ENCODE assay signal across 8 cellular contexts in the genomic region with DNA sequence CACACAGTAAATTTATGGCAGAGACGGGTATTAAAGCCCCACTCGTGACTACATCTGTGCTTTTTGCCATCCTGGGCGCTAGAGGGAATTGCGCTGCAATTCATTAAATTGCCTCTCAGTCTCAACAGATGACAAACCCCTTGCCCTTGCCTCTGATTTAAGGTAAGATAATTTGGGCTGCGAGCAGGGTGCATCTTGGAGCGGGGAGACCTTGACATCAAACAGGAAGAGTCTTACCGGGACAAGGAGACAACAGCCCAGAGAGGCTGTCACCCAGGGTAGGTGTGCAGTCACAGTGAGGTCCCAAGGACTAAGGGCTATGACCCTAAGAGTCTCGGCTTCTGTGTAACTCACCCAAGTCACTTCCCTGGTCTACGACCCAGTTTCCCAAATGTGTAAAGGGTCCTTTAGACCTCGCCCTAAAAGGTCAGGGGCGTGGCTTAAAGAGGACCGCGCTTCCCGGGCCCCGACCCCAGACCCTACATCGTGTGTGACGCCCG. TPM values are rescaled to one million over a fixed set of nuclear protein-coding genes. Genes with fewer than 3 reads are reported as not detected.
DNase-seq lines count a peak whose midpoint lies in the region; ATAC-seq, FAIRE-seq and TF ChIP-seq lines count a peak whose summit lies in the region.

No MANE protein-coding gene starts in this region.

- peak; percentile 10 for ATAC-seq in HG02884 (IDR thresholded peaks at IDR 0.05; ENCODE audit: unreplicated experiment)

- H3K27me3 ChIP-seq in SJSA1 (replicated peaks): no peaks in the 10 kb centered on the region
- no peaks in the 10 kb centered on the region for H3K27me3 ChIP-seq in endothelial cell of umbilical vein (ENCODE audit: control insufficient read depth in 2 of 2, insufficient read depth in 2 of 2, low read length in 2 of 2)

- peak overlapping the region; percentile 93 for H3K9ac ChIP-seq in endothelial cell of umbilical vein (replicated peaks; ENCODE audit: extremely low read depth, insufficient read depth, low read length)

- peak overlapping the region; percentile 90 for H3K27ac Mint-ChIP-seq in nephron progenitor cell

- H4K20me1 ChIP-seq in endothelial cell of umbilical vein (replicated peaks; ENCODE audit: control insufficient read depth, extremely low read depth, insufficient read depth, low read length): no peaks in the 10 kb centered on the region

- BruUV-seq in endothelial cell of umbilical vein (replicated peaks; lab: Mats Ljungman, UMichigan): TSS peak; percentile 92

- intact Hi-C loops in endothelial cell of umbilical vein (cut with micrococcal nuclease): no loop called here

- H3K9me3 Mint-ChIP-seq in nephron progenitor cell: no peaks in the 10 kb centered on the region

- TF ChIP-seq CTCF in endothelial cell of umbilical vein (IDR thresholded peaks at IDR 0.05; ENCODE audit: extremely low read depth in 1 of 2, insufficient read depth in 1 of 2, low read depth in 1 of 2, low read length in 2 of 2): no peak
- TF ChIP-seq CTCF in nephron progenitor cell (IDR thresholded peaks at IDR 0.05): no peak

- H3K4me3 Mint-ChIP-seq in nephron progenitor cell: peak overlapping the region; percentile 91

- H3K9me3 ChIP-seq in SJSA1 (replicated peaks) (no peaks in the 10 kb centered on the region), endothelial cell of umbilical vein (replicated peaks; ENCODE audit: control insufficient read depth, insufficient read depth, low read length) (no peaks in the 10 kb centered on the region)

- FAIRE-seq in endothelial cell of umbilical vein (lab: Jason Lieb, UNC): no peak

- H3K27me3 Mint-ChIP-seq in nephron progenitor cell (ENCODE audit: low read depth, poor library complexity): peaks cover 2% of the 10 kb centered on the region

- H3K4me1 Mint-ChIP-seq in nephron progenitor cell: peaks cover 34% of the 10 kb centered on the region

- dilution Hi-C loops in endothelial cell of umbilical vein (cut with MboI; ENCODE audit: extremely low pct_ligation_motif_present, low sequenced_read_pairs): no loop called here

- H2AFZ ChIP-seq in endothelial cell of umbilical vein (ENCODE audit: low read depth, low read length): peak overlapping the region; percentile 32

- H3K9me1 ChIP-seq in endothelial cell of umbilical vein (replicated peaks; ENCODE audit: control insufficient read depth, extremely low read depth, insufficient read depth, low read length): no peaks in the 10 kb centered on the region

- peaks cover 27% of the 10 kb centered on the region for H3K36me3 Mint-ChIP-seq in nephron progenitor cell (ENCODE audit: low read depth)

- peaks cover 12% of the 10 kb centered on the region for H3K79me2 ChIP-seq in endothelial cell of umbilical vein (ENCODE audit: control insufficient read depth, insufficient read depth, low read length)

- CTCF ChIA-PET in endothelial cell of umbilical vein (lab: Charles Lee): interaction anchor here (0.8 to 1.5 kb wide), 4 partner anchors 12 to 52 kb away, joined by 3 to 8 read pairs (median 6); no protein-coding TSS in a partner anchor

- peaks cover 19% of the 10 kb centered on the region for H3K36me3 ChIP-seq in SJSA1
- H3K36me3 ChIP-seq in endothelial cell of umbilical vein (ENCODE audit: control insufficient read depth in 2 of 2, extremely low read depth in 1 of 2, insufficient read depth in 2 of 2, low read length in 2 of 2): no peaks in the 10 kb centered on the region

- H3K27ac ChIP-seq in SJSA1 (peak overlapping the region; percentile 58), endothelial cell of umbilical vein (ENCODE audit: insufficient read depth, low read depth, low read length) (peak overlapping the region; percentile 88)

- H3K4me2 ChIP-seq in endothelial cell of umbilical vein (ENCODE audit: insufficient read depth, low read length): peak overlapping the region; percentile 81

- H3K4me1 ChIP-seq in SJSA1 (replicated peaks): peaks cover 4% of the 10 kb centered on the region; the same call in 1 of the 2 replicates
- H3K4me1 ChIP-seq in endothelial cell of umbilical vein (ENCODE audit: control insufficient read depth, extremely low read depth, insufficient read depth, low read length): peaks cover 3% of the 10 kb centered on the region

- H3K4me3 ChIP-seq in SJSA1 (peak overlapping the region; percentile 66), endothelial cell of umbilical vein (replicated peaks in 1 of 3; ENCODE audit: insufficient read depth in 1 of 3, low read depth in 1 of 3, low read length in 3 of 3) (peak overlapping the region in 2 of 3 experiments; percentile 75 to 79)

- no peak for TF ChIP-seq POLR2A in endothelial cell of umbilical vein (IDR thresholded peaks at IDR 0.05; ENCODE audit: low read depth, low read length)

- peak; percentile 21 for DNase-seq in activated CD4-positive, CD25-positive, alpha-beta regulatory T cell treated with anti-CD3 and anti-CD28 coated beads, Interleukin-2, amount 50 U/mL, for 16 hours (ENCODE audit: low read depth, low spot score)
- DNase-seq in activated CD4-positive, CD25-positive, alpha-beta regulatory T cell (lab: John Stamatoyannopoulos, UW): no peak
- DNase-seq in SJSA1 (ENCODE audit: low read depth in 1 of 2, low spot score in 2 of 2) (no peak), endothelial cell of umbilical vein (ENCODE audit: low read depth, low spot score) (no peak), nephron progenitor cell (no peak), superior temporal gyrus (ENCODE audit: extremely low spot score) (no peak), DMS79 (lab: John Stamatoyannopoulos, UW) (no peak)

- POLR2A ChIA-PET in endothelial cell of umbilical vein (lab: Charles Lee): interaction anchor here (0.6 to 1.2 kb wide), 4 partner anchors 31 to 52 kb away, joined by 3 to 7 read pairs (median 4); partner anchors contain the start of gene HMGXB4

TF ChIP-seq in endothelial cell of umbilical vein, 7 proteins besides CTCF, POLR2A, EP300 and RAD21:
- no peak for TF ChIP-seq MYC (IDR thresholded peaks at IDR 0.05; ENCODE audit: low read depth, low read length)
- no peak for TF ChIP-seq POLR2AphosphoS5 (IDR thresholded peaks at IDR 0.05; ENCODE audit: insufficient read depth, low read depth, low read length)
- TF ChIP-seq, protein P1, sequence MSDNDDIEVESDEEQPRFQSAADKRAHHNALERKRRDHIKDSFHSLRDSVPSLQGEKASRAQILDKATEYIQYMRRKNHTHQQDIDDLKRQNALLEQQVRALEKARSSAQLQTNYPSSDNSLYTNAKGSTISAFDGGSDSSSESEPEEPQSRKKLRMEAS (IDR thresholded peaks at IDR 0.05; ENCODE audit: insufficient read depth, insufficient read length): no peak
- TF ChIP-seq JUN (IDR thresholded peaks at IDR 0.05; ENCODE audit: borderline replicate concordance, insufficient read depth, insufficient read length, low read depth): no peak
- TF ChIP-seq GATA2 (IDR thresholded peaks at IDR 0.05; ENCODE audit: insufficient read depth, insufficient read length, low read depth, low read length): no peak
- TF ChIP-seq EZH2 (IDR thresholded peaks at IDR 0.05; ENCODE audit: borderline replicate concordance, low read depth, low read length, severe bottlenecking): no peak
- no peak for TF ChIP-seq FOS (IDR thresholded peaks at IDR 0.05; ENCODE audit: borderline replicate concordance, insufficient read depth, low read length)
TF ChIP-seq in endothelial cell of umbilical vein: peak in this region for 0.

RNA-seq across cellular contexts. Expression of gene TOM1, which starts 0.4 kb away (rescaled TPM):
- total RNA-seq in SJSA1 (2014; rRNA removed; shearing (Covaris generic)): 14.9 and 16.9 TPM in 2 replicates
- total RNA-seq in endothelial cell of umbilical vein: 36.4 and 44.5 TPM in 2 replicates
- polyA plus RNA-seq in endothelial cell of umbilical vein: 74.4 and 74.6 TPM in 2 replicates
- polyA plus RNA-seq in endothelial cell of umbilical vein (2011; cell fraction: cytosol; rRNA removed): 64.6 and 74.8 TPM in 2 replicates
- 57.8 and 92.1 TPM in 2 replicates for polyA plus RNA-seq in endothelial cell of umbilical vein (2011; cell fraction: nucleus; rRNA removed)
- 38.9 and 41.3 TPM in 2 replicates for polyA plus RNA-seq in endothelial cell of umbilical vein (2012)
- polyA minus RNA-seq in endothelial cell of umbilical vein: 100 and 123 TPM in 2 replicates
- polyA minus RNA-seq in endothelial cell of umbilical vein (2011; cell fraction: cytosol; rRNA and poly(A)+ RNA removed): 12.3 TPM
- 59.4 and 79.5 TPM in 2 replicates for polyA minus RNA-seq in endothelial cell of umbilical vein (2011; cell fraction: nucleus; rRNA and poly(A)+ RNA removed)

RNA-seq across cellular contexts. Expression of gene HMGXB4, which starts 42.0 kb away (rescaled TPM):
- 9.5 and 24.2 TPM in 2 replicates for total RNA-seq in SJSA1 (2014; rRNA removed; shearing (Covaris generic))
- 29.5 and 30.5 TPM in 2 replicates for total RNA-seq in endothelial cell of umbilical vein
- polyA plus RNA-seq in endothelial cell of umbilical vein: 11.1 and 12.2 TPM in 2 replicates
- 15.1 and 16.1 TPM in 2 replicates for polyA plus RNA-seq in endothelial cell of umbilical vein (2011; cell fraction: cytosol; rRNA removed)
- polyA plus RNA-seq in endothelial cell of umbilical vein (2011; cell fraction: nucleus; rRNA removed): 28.3 and 44.3 TPM in 2 replicates
- 15.4 and 19.6 TPM in 2 replicates for polyA plus RNA-seq in endothelial cell of umbilical vein (2012)
- polyA minus RNA-seq in endothelial cell of umbilical vein: 38.6 and 43.1 TPM in 2 replicates
- polyA minus RNA-seq in endothelial cell of umbilical vein (2011; cell fraction: cytosol; rRNA and poly(A)+ RNA removed): 10.9 TPM
- polyA minus RNA-seq in endothelial cell of umbilical vein (2011; cell fraction: nucleus; rRNA and poly(A)+ RNA removed): 72.8 and 106 TPM in 2 replicates
